ENCODE assay signal across 25 cellular contexts in the genomic region with DNA sequence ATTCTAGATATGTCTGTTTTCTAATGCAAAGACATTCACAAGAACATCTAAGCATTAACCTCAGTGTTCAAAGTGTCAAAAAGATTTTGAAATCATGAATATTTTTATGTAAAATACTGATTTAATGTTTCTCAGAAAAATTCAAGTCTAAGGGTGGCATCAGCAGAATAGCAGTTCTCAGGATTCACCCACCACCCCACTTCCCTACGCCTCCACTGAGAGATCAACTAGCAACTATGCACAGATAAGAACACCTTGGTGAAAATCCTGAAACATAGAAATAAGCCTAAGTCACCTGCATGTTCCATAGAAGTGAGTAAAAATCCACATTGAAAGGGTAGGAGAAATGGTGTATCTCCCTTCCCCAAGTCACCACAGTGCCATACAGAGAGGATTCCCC. TPM values are rescaled to one million over a fixed set of nuclear protein-coding genes. Genes with fewer than 3 reads are reported as not detected.
DNase-seq lines count a peak whose midpoint lies in the region; FAIRE-seq lines count a peak whose summit lies in the region.
"Had no signal": no experiment of that assay in that cellular context is flagged by ENCODE, and none has a peak within 500 bp of the region (broad histone marks: within the 10 kb centered on the region; RNA-seq: fewer than 3 reads in every experiment).

No MANE protein-coding gene starts in this region.

- H2BK120ac ChIP-seq in mesenchymal stem cell (ENCODE audit: low read depth, low read length): no peak overlapping the region

- H3K23ac ChIP-seq in mesenchymal stem cell (ENCODE audit: low read length in 2 of 2): no peak overlapping the region

- FAIRE-seq in HTR-8/SVneo (lab: Jason Lieb, UNC): peak; percentile 93
- peak; percentile 13 for FAIRE-seq in urothelium cell line (lab: Jason Lieb, UNC)
- FAIRE-seq: A204.1, GM12891, GM19239 had no signal

- no peaks in the 10 kb centered on the region for H3K27me3 ChIP-seq in mesenchymal stem cell (ENCODE audit: control insufficient read depth in 1 of 2, insufficient read depth in 1 of 2, low read length in 2 of 2)
- H3K27me3 ChIP-seq: BE2C, BLaER1 had no signal

- no peak overlapping the region for H3K27ac ChIP-seq in mesenchymal stem cell (ENCODE audit: low read length, poor library complexity, severe bottlenecking)
- H3K27ac ChIP-seq: BLaER1 had no signal

- H4K91ac ChIP-seq in mesenchymal stem cell (ENCODE audit: low read length): no peak overlapping the region

- no peak overlapping the region for H3K14ac ChIP-seq in mesenchymal stem cell (ENCODE audit: low read length in 2 of 2)

- H3K4ac ChIP-seq in mesenchymal stem cell (ENCODE audit: low read depth in 1 of 2, low read length in 2 of 2): no peak overlapping the region

- H2AFZ ChIP-seq in mesenchymal stem cell (ENCODE audit: low read depth, low read length): no peak overlapping the region

- H3K9me3 ChIP-seq in mesenchymal stem cell (ENCODE audit: control insufficient read depth, low read length): peaks cover 16% of the 10 kb centered on the region
- H3K9me3 ChIP-seq: BE2C had no signal

- DNase-seq in HTR-8/SVneo (ENCODE audit: insufficient read length, low spot score): no peak
- peak in 27 of 42 donors; percentile 7 to 76 (median 31) for DNase-seq in head of caudate nucleus
- no peak for DNase-seq in urothelium cell line (ENCODE audit: low spot score)
- DNase-seq in mesenchymal stem cell: no peak
- DNase-seq in RPMI8226: no peak
- DNase-seq: 8988T; ACHN; BE2C; C1 segment of cervical spinal cord; CD4-positive, alpha-beta memory T cell; CD4-positive, CD25-positive, alpha-beta regulatory T cell; CD8-positive, alpha-beta memory T cell; COR-L47; DMS 273 treated with DMSO at 0.1 percent for 48 hours; DMS153; DMS53; DMS79; DND-41; EL; GF-D8 had no signal

- no peak overlapping the region for H3K4me3 ChIP-seq in mesenchymal stem cell (ENCODE audit: insufficient read depth in 1 of 2, low read depth in 1 of 2, low read length in 2 of 2)
- H3K4me3 ChIP-seq: BLaER1 had no signal

- no peak overlapping the region for H2BK12ac ChIP-seq in mesenchymal stem cell (ENCODE audit: low read length in 2 of 2)

- H3K79me1 ChIP-seq in mesenchymal stem cell (replicated peaks; ENCODE audit: low read length, poor library complexity, severe bottlenecking): no peaks in the 10 kb centered on the region

- H3K4me2 ChIP-seq in mesenchymal stem cell (ENCODE audit: low read length, poor library complexity, severe bottlenecking): no peak overlapping the region
- H3K4me2 ChIP-seq: BLaER1 had no signal

- H4K8ac ChIP-seq in mesenchymal stem cell (ENCODE audit: low read length): no peak overlapping the region

- no peak overlapping the region for H2BK15ac ChIP-seq in mesenchymal stem cell (ENCODE audit: low read depth, poor library complexity, severe bottlenecking)

- no peak overlapping the region for H3K18ac ChIP-seq in mesenchymal stem cell (ENCODE audit: low read depth in 1 of 2, low read length in 2 of 2)

- H3K9ac ChIP-seq in mesenchymal stem cell (ENCODE audit: low read length): no peak overlapping the region
- H3K9ac ChIP-seq: BLaER1 had no signal

- WGBS in mesenchymal stem cell: 60% methylated on average over 1 of the region's 1 CpG

- H2BK5ac ChIP-seq in mesenchymal stem cell (ENCODE audit: low read depth, low read length, poor library complexity, severe bottlenecking): no peak overlapping the region

- intact Hi-C loops in head of caudate nucleus (cut with DNase I): no loop called here

- no peaks in the 10 kb centered on the region for H3K36me3 ChIP-seq in mesenchymal stem cell (ENCODE audit: control insufficient read depth in 1 of 2, insufficient read depth in 2 of 2, low read depth in 1 of 2, low read length in 2 of 2)
- H3K36me3 ChIP-seq: BE2C, BLaER1 had no signal

- H2AK5ac ChIP-seq in mesenchymal stem cell (ENCODE audit: low read length, severe bottlenecking): no peak overlapping the region

- no peaks in the 10 kb centered on the region for H3K4me1 ChIP-seq in mesenchymal stem cell (ENCODE audit: control insufficient read depth, insufficient read depth, low read depth, low read length)
- H3K4me1 ChIP-seq: BE2C, BLaER1 had no signal

RNA-seq across cellular contexts. Expression of a gene that starts 40.9 kb away (rescaled TPM):
- polyA plus RNA-seq in mesenchymal stem cell (2013, experiment 1 of 2): 13.5 TPM
- 13.2 TPM for polyA plus RNA-seq in mesenchymal stem cell (2013, experiment 2 of 2)
- polyA plus RNA-seq: CD14-positive monocyte; CD4-positive, alpha-beta memory T cell; CD4-positive, CD25-positive, alpha-beta regulatory T cell; CD8-positive, alpha-beta memory T cell had no signal

Comparison
In these comparisons a context has a peak if more than half of its experiments do, and no peak if none do; other contexts are left out.
1. DNase-seq: peak in head of caudate nucleus (27 of 42); none in HTR-8/SVneo (single experiment), urothelium cell line (single experiment), mesenchymal stem cell (single experiment) and RPMI8226 (single experiment).